Comparison of ENCODE assay signal across 2 cellular contexts in genomic region chr4:148442830-148443549, GRCh38.
TF ChIP-seq lines count a peak whose summit lies in the region.

No MANE protein-coding gene starts in this region.

TF ChIP-seq in IMR-90, 13 proteins besides CTCF, POLR2A, EP300 and RAD21:
- TF ChIP-seq RCOR1 (IDR thresholded peaks at IDR 0.05; ENCODE audit: insufficient replicate concordance, low read length) (no peak), ELK1 (IDR thresholded peaks at IDR 0.05; ENCODE audit: borderline replicate concordance, low read depth, low read length) (no peak), MXI1 (IDR thresholded peaks at IDR 0.05; ENCODE audit: borderline replicate concordance, low read depth, low read length) (no peak), RFX5 (IDR thresholded peaks at IDR 0.05; ENCODE audit: low read depth, low read length) (no peak), USF2 (IDR thresholded peaks at IDR 0.05; ENCODE audit: low read depth, low read length) (no peak), CEBPB (IDR thresholded peaks at IDR 0.05; ENCODE audit: low read depth, low read length) (no peak), CHD1 (IDR thresholded peaks at IDR 0.05; ENCODE audit: low read depth, low read length) (no peak), BHLHE40 (IDR thresholded peaks at IDR 0.05; ENCODE audit: low read depth, low read length) (no peak), FOS (IDR thresholded peaks at IDR 0.05; ENCODE audit: low read depth, low read length) (no peak)
TF ChIP-seq in IMR-90: peak in this region for 0.

TF ChIP-seq in K562, 482 proteins besides CTCF, POLR2A, EP300 and RAD21:
- TF ChIP-seq, protein P1, sequence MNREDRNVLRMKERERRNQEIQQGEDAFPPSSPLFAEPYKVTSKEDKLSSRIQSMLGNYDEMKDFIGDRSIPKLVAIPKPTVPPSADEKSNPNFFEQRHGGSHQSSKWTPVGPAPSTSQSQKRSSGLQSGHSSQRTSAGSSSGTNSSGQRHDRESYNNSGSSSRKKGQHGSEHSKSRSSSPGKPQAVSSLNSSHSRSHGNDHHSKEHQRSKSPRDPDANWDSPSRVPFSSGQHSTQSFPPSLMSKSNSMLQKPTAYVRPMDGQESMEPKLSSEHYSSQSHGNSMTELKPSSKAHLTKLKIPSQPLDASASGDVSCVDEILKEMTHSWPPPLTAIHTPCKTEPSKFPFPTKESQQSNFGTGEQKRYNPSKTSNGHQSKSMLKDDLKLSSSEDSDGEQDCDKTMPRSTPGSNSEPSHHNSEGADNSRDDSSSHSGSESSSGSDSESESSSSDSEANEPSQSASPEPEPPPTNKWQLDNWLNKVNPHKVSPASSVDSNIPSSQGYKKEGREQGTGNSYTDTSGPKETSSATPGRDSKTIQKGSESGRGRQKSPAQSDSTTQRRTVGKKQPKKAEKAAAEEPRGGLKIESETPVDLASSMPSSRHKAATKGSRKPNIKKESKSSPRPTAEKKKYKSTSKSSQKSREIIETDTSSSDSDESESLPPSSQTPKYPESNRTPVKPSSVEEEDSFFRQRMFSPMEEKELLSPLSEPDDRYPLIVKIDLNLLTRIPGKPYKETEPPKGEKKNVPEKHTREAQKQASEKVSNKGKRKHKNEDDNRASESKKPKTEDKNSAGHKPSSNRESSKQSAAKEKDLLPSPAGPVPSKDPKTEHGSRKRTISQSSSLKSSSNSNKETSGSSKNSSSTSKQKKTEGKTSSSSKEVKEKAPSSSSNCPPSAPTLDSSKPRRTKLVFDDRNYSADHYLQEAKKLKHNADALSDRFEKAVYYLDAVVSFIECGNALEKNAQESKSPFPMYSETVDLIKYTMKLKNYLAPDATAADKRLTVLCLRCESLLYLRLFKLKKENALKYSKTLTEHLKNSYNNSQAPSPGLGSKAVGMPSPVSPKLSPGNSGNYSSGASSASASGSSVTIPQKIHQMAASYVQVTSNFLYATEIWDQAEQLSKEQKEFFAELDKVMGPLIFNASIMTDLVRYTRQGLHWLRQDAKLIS (CRISPR knock-in tag; IDR thresholded peaks at IDR 0.05) = 0 out of 2 replicates have a peak, but pooled peaks have one; percentile 70
- TF ChIP-seq, protein P2, sequence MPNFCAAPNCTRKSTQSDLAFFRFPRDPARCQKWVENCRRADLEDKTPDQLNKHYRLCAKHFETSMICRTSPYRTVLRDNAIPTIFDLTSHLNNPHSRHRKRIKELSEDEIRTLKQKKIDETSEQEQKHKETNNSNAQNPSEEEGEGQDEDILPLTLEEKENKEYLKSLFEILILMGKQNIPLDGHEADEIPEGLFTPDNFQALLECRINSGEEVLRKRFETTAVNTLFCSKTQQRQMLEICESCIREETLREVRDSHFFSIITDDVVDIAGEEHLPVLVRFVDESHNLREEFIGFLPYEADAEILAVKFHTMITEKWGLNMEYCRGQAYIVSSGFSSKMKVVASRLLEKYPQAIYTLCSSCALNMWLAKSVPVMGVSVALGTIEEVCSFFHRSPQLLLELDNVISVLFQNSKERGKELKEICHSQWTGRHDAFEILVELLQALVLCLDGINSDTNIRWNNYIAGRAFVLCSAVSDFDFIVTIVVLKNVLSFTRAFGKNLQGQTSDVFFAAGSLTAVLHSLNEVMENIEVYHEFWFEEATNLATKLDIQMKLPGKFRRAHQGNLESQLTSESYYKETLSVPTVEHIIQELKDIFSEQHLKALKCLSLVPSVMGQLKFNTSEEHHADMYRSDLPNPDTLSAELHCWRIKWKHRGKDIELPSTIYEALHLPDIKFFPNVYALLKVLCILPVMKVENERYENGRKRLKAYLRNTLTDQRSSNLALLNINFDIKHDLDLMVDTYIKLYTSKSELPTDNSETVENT (CRISPR knock-in tag; IDR thresholded peaks at IDR 0.05) = 0 out of 2 replicates have a peak, but pooled peaks have one; percentile 1
- TF ChIP-seq SNIP1 (IDR thresholded peaks at IDR 0.05; ENCODE audit: low read depth) (no peak), E2F3 (CRISPR knock-in tag; IDR thresholded peaks at IDR 0.05) (no peak), PHF20 (IDR thresholded peaks at IDR 0.05; ENCODE audit: partially characterized antibody) (peak; percentile 61), TAF7 (tag; IDR thresholded peaks at IDR 0.05) (peak; percentile 68), HDGF (IDR thresholded peaks at IDR 0.05) (no peak), CHD4 (IDR thresholded peaks at IDR 0.05; ENCODE audit: insufficient read depth, insufficient replicate concordance, low read depth, low read length, poor library complexity, severe bottlenecking) (no peak), TEAD1 (CRISPR knock-in tag; IDR thresholded peaks at IDR 0.05) (no peak), TCF3 (CRISPR knock-in tag; IDR thresholded peaks at IDR 0.05) (no peak), ZFX (CRISPR knock-in tag; IDR thresholded peaks at IDR 0.05) (peak; percentile 1; the same call in 1 of the 2 replicates), GATA2 (CRISPR knock-in tag; IDR thresholded peaks at IDR 0.05) (no peak), ELK1 (CRISPR knock-in tag; IDR thresholded peaks at IDR 0.05) (no peak), NR2C2 (CRISPR knock-in tag; IDR thresholded peaks at IDR 0.05) (no peak), NR2C2 (tag; IDR thresholded peaks at IDR 0.05) (0 out of 2 replicates have a peak, but pooled peaks have one; percentile 0), MCM3 (IDR thresholded peaks at IDR 0.05) (no peak), ZNF124 (CRISPR knock-in tag; IDR thresholded peaks at IDR 0.05) (no peak), ZNF830 (CRISPR knock-in tag; IDR thresholded peaks at IDR 0.05) (no peak), NR2C1 (IDR thresholded peaks at IDR 0.05) (no peak), NR2C1 (tag; IDR thresholded peaks at IDR 0.05) (no peak), RBFOX2 (IDR thresholded peaks at IDR 0.05; ENCODE audit: low read depth, low read length) (peak; percentile 1; the same call in 1 of the 2 replicates), ZNF224 (CRISPR knock-in tag; IDR thresholded peaks at IDR 0.05) (no peak), CREB1 (IDR thresholded peaks at IDR 0.05) (no peak), CREB1 (CRISPR knock-in tag; IDR thresholded peaks at IDR 0.05) (0 out of 2 replicates have a peak, but pooled peaks have one; percentile 40), FOXM1 (IDR thresholded peaks at IDR 0.05; ENCODE audit: low read depth) (no peak), FOXM1 (CRISPR knock-in tag; IDR thresholded peaks at IDR 0.05; ENCODE audit: low read depth) (no peak), TFAM (CRISPR knock-in tag; conservative IDR thresholded peaks at IDR 0.05) (no peak), FUS (optimal IDR thresholded peaks at IDR 0.05; ENCODE audit: low read depth, low read length) (no peak), LEF1 (IDR thresholded peaks at IDR 0.05) (no peak), NEUROD1 (IDR thresholded peaks at IDR 0.05; ENCODE audit: borderline replicate concordance, low read depth, low read length, partially characterized antibody) (no peak), ATF1 (CRISPR knock-in tag; IDR thresholded peaks at IDR 0.05) (no peak), ATF1 (tag; IDR thresholded peaks at IDR 0.05) (peak; percentile 63), CBFA2T3 (IDR thresholded peaks at IDR 0.05) (no peak), RFX7 (CRISPR knock-in tag; IDR thresholded peaks at IDR 0.05) (no peak), CBX2 (IDR thresholded peaks at IDR 0.05; ENCODE audit: insufficient read depth, low read length, poor library complexity, severe bottlenecking) (no peak), THRAP3 (IDR thresholded peaks at IDR 0.05; ENCODE audit: borderline replicate concordance) (no peak)
- TF ChIP-seq, protein P3, sequence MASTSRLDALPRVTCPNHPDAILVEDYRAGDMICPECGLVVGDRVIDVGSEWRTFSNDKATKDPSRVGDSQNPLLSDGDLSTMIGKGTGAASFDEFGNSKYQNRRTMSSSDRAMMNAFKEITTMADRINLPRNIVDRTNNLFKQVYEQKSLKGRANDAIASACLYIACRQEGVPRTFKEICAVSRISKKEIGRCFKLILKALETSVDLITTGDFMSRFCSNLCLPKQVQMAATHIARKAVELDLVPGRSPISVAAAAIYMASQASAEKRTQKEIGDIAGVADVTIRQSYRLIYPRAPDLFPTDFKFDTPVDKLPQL (IDR thresholded peaks at IDR 0.05; ENCODE audit: extremely low read depth, insufficient read length) = no peak
- TF ChIP-seq, protein P4, sequence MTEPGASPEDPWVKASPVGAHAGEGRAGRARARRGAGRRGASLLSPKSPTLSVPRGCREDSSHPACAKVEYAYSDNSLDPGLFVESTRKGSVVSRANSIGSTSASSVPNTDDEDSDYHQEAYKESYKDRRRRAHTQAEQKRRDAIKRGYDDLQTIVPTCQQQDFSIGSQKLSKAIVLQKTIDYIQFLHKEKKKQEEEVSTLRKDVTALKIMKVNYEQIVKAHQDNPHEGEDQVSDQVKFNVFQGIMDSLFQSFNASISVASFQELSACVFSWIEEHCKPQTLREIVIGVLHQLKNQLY (CRISPR knock-in tag; conservative IDR thresholded peaks at IDR 0.05) = no peak
